In genomic region chrX:7263961-7264360, GRCh38 we compare ENCODE assay signal across 1 cellular context.
TF ChIP-seq lines count a peak whose summit lies in the region.

No MANE protein-coding gene starts in this region.

TF ChIP-seq in GM23338, 12 proteins besides CTCF, POLR2A, EP300 and RAD21 (continued from another document):
- TF ChIP-seq ZNF462 (CRISPR knock-in tag; IDR thresholded peaks at IDR 0.05) (no peak), ZNF114 (CRISPR knock-in tag; IDR thresholded peaks at IDR 0.05) (no peak), CREB1 (CRISPR knock-in tag; IDR thresholded peaks at IDR 0.05; ENCODE audit: low read depth) (no peak), ETS1 (IDR thresholded peaks at IDR 0.05) (no peak), REST (IDR thresholded peaks at IDR 0.05; ENCODE audit: unreplicated experiment) (no peak), EZH2 (IDR thresholded peaks at IDR 0.05; ENCODE audit: low read depth, unreplicated experiment) (no peak), NANOG (IDR thresholded peaks at IDR 0.05; ENCODE audit: borderline replicate concordance) (no peak), JUNB (IDR thresholded peaks at IDR 0.05; ENCODE audit: unreplicated experiment) (no peak), STAT1 (IDR thresholded peaks at IDR 0.05; ENCODE audit: unreplicated experiment) (no peak), ZNF331 (CRISPR knock-in tag; IDR thresholded peaks at IDR 0.05; ENCODE audit: low read depth) (no peak), EZH2phosphoT487 (IDR thresholded peaks at IDR 0.05; ENCODE audit: unreplicated experiment) (no peak)
